15 cellular contexts compared by ENCODE assay signal in the genomic region with DNA sequence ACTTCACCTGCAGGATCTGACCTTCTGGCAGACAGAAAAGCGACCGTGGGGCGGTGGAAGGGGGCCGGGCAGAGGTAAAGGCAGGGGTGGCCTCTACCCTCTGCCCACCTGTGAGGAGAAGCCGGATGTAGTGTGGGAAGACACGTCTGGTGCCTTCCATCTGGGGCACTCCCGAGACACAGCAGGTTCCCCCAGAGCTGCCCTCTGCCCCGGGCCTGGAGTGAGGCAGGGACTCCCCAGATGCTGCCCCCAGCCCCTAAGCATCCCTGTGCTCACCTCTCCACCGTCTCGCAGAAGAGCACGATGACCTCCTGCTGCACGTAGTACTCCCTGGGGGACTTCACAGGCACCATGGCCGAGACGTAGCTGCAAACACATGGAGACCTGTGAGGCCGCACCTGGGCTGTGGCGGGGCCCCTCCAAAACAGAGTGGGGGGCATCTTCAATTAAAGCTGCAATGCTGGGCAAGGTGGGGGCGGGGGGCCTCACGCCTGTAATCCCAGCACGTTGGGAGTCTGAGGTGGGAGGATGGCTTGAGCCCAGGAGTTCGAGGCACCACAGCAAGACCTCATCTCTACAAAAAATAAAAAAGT.
"Had no signal": no experiment of that assay in that cellular context is flagged by ENCODE, and none has a peak within 500 bp of the region (broad histone marks: within the 10 kb centered on the region; RNA-seq: fewer than 3 reads in every experiment).

No MANE protein-coding gene starts in this region.

- H3K27me3 ChIP-seq: gastroesophageal sphincter, right lobe of liver, upper lobe of left lung had no signal

- H3K4me1 ChIP-seq: gastroesophageal sphincter had no signal

- H3K27ac ChIP-seq: gastroesophageal sphincter, neutrophil, right lobe of liver, upper lobe of left lung had no signal

- H3K4me3 Mint-ChIP-seq: activated CD4-positive, alpha-beta T cell treated with anti-CD3 and anti-CD28 coated beads for 36 hours; activated T-cell treated with anti-CD3 and anti-CD28 coated beads, Interleukin-2, amount 50 U/mL, for 4 hours; naive thymus-derived CD4-positive, alpha-beta T cell; stimulated activated naive CD8-positive, alpha-beta T cell treated with anti-CD3 and anti-CD28 coated beads, Interleukin-15, Interleukin-2, amounts not matched to agents 100 ng/mL and 50 ng/mL, for 24 hours had no signal

- H3K4me3 ChIP-seq: gastroesophageal sphincter, right lobe of liver, upper lobe of left lung had no signal

- H3K9me3 Mint-ChIP-seq: activated T-cell treated with anti-CD3 and anti-CD28 coated beads, Interleukin-2, amount 50 U/mL, for 4 hours; naive thymus-derived CD4-positive, alpha-beta T cell; stimulated activated naive CD8-positive, alpha-beta T cell treated with anti-CD3 and anti-CD28 coated beads, Interleukin-15, Interleukin-2, amounts not matched to agents 100 ng/mL and 50 ng/mL, for 24 hours had no signal

- H3K9me3 ChIP-seq: gastroesophageal sphincter, neutrophil, right lobe of liver, upper lobe of left lung had no signal

- H3K27ac Mint-ChIP-seq: activated CD4-positive, alpha-beta T cell treated with anti-CD3 and anti-CD28 coated beads for 36 hours; progenitor cell of endocrine pancreas; stimulated activated naive CD8-positive, alpha-beta T cell treated with anti-CD3 and anti-CD28 coated beads, Interleukin-15, Interleukin-2, amounts not matched to agents 100 ng/mL and 50 ng/mL, for 24 hours had no signal

- H3K4me1 Mint-ChIP-seq: activated CD4-positive, alpha-beta T cell treated with anti-CD3 and anti-CD28 coated beads for 36 hours had no signal

- DNase-seq: activated CD4-positive, alpha-beta T cell treated with anti-CD3 and anti-CD28 coated beads for 36 hours; activated gamma-delta T cell treated with Interleukin-2 at 50 U/mL for 16 hours; activated T-cell treated with anti-CD3 and anti-CD28 coated beads, Interleukin-2, amount 50 U/mL, for 4 hours; central memory CD4-positive, alpha-beta T cell; cortex of kidney; effector CD8-positive, alpha-beta T cell; naive thymus-derived CD4-positive, alpha-beta T cell; right lobe of liver; SIG-M5; stimulated activated CD4-positive, alpha-beta T cell treated with anti-CD3 and anti-CD28 coated beads, Interleukin-2, amount 100 ng/mL, for 48 hours had no signal

- H3K27me3 Mint-ChIP-seq: activated CD4-positive, alpha-beta T cell treated with anti-CD3 and anti-CD28 coated beads for 36 hours; progenitor cell of endocrine pancreas; stimulated activated naive CD8-positive, alpha-beta T cell treated with anti-CD3 and anti-CD28 coated beads, Interleukin-15, Interleukin-2, amounts not matched to agents 100 ng/mL and 50 ng/mL, for 24 hours had no signal

- ATAC-seq: activated CD4-positive, alpha-beta T cell treated with anti-CD3 and anti-CD28 coated beads for 36 hours; activated T-cell treated with anti-CD3 and anti-CD28 coated beads, Interleukin-2, amount 50 U/mL, for 4 hours; gastroesophageal sphincter; naive thymus-derived CD4-positive, alpha-beta T cell; right lobe of liver had no signal

- H3K36me3 ChIP-seq: neutrophil, right lobe of liver had no signal
